ENCODE assay signal across 8 cellular contexts in genomic region chr22:31344369-31345330, GRCh38. TPM values are rescaled to one million over a fixed set of nuclear protein-coding genes. Genes with fewer than 3 reads are reported as not detected.
A peak's percentile ranks its signal among the peaks of the same experiment; 100 is the strongest.
DNase-seq lines count a peak whose midpoint lies in the region; ATAC-seq and TF ChIP-seq lines count a peak whose summit lies in the region.

No MANE protein-coding gene starts in this region.

- H3K27me3 Mint-ChIP-seq in mesothelial cell of epicardium (ENCODE audit: low read depth): no peaks in the 10 kb centered on the region

- WGBS in suprapubic skin: 27% methylated on average over 12 of the region's 46 CpGs

- peak overlapping the region; percentile 74 for H3K4me3 Mint-ChIP-seq in mesothelial cell of epicardium

- H3K4me1 ChIP-seq in duodenal mucosa (ENCODE audit: control insufficient read depth in 1 of 2, insufficient read depth in 2 of 2, low read length in 2 of 2) (peaks cover 51 to 70% of the 10 kb centered on the region in 2 donors), suprapubic skin (peaks cover 69% of the 10 kb centered on the region)

- H3K9me3 ChIP-seq in duodenal mucosa (ENCODE audit: control insufficient read depth in 1 of 2, low read length in 2 of 2) (no peaks in the 10 kb centered on the region), suprapubic skin (no peaks in the 10 kb centered on the region)

- H3K4me3 ChIP-seq in WI38 (ENCODE audit: low read depth, low read length): peak overlapping the region; percentile 69
- H3K4me3 ChIP-seq in duodenal mucosa (ENCODE audit: low read depth in 1 of 2, low read length in 2 of 2): peak overlapping the region; percentile 59 to 77
- peak overlapping the region; percentile 74 for H3K4me3 ChIP-seq in suprapubic skin

- DNase-seq in NCI-H1417 (lab: John Stamatoyannopoulos, UW) (peak in 2 of 3 experiments; percentile 13 to 33), NCI-H1417 treated with DMSO at 0.1 percent for 48 hours (lab: John Stamatoyannopoulos, UW) (no peak), mesothelial cell of epicardium (ENCODE audit: low spot score in 2 of 2, unreplicated experiment in 2 of 2) (peak in 1 of 2 experiments; percentile 41), suprapubic skin (ENCODE audit: low spot score in 2 of 2) (peak in 1 of 2 donors; percentile 72), SHP77 treated with DMSO at 0.1 percent for 48 hours (lab: John Stamatoyannopoulos, UW) (no peak)

- TF ChIP-seq CTCF in WI38 (IDR thresholded peaks at IDR 0.05; ENCODE audit: low read depth, low read length): no peak
- TF ChIP-seq CTCF in mesothelial cell of epicardium (IDR thresholded peaks at IDR 0.05; ENCODE audit: unreplicated experiment): no peak
- TF ChIP-seq CTCF in suprapubic skin (IDR thresholded peaks at IDR 0.05): no peak

- no peak for TF ChIP-seq POLR2A in suprapubic skin (IDR thresholded peaks at IDR 0.05)

- H3K27ac ChIP-seq in duodenal mucosa (ENCODE audit: low read depth, low read length) (no peak overlapping the region), suprapubic skin (peak overlapping the region; percentile 90)

- TF ChIP-seq EP300 in suprapubic skin (IDR thresholded peaks at IDR 0.05): no peak

- H3K27me3 ChIP-seq in duodenal mucosa (ENCODE audit: control insufficient read depth in 1 of 2, insufficient read depth in 2 of 2, low read length in 2 of 2): no peaks in the 10 kb centered on the region
- H3K27me3 ChIP-seq in suprapubic skin: no peaks in the 10 kb centered on the region

- ATAC-seq in HG02938 (IDR thresholded peaks at IDR 0.05; ENCODE audit: unreplicated experiment): no peak

- H3K4me1 Mint-ChIP-seq in mesothelial cell of epicardium: peaks cover 59% of the 10 kb centered on the region

- H3K9ac ChIP-seq in duodenal mucosa (ENCODE audit: low read depth in 1 of 2, low read length in 2 of 2): peak overlapping the region; percentile 37 to 57

- H3K27ac Mint-ChIP-seq in mesothelial cell of epicardium: peak overlapping the region; percentile 96

- H3K36me3 ChIP-seq in duodenal mucosa (ENCODE audit: control insufficient read depth in 1 of 2, insufficient read depth in 2 of 2, low read length in 2 of 2) (peaks cover 0 to 33% of the 10 kb centered on the region in 2 donors), suprapubic skin (peaks cover 29% of the 10 kb centered on the region)

- peaks cover 6% of the 10 kb centered on the region for H3K36me3 Mint-ChIP-seq in mesothelial cell of epicardium

- no peaks in the 10 kb centered on the region for H3K9me3 Mint-ChIP-seq in mesothelial cell of epicardium

RNA-seq across cellular contexts. Expression of gene PATZ1, which starts 1.5 kb away (rescaled TPM):
- total RNA-seq in mesothelial cell of epicardium: 70.9 to 73.6 TPM (median 71.7 TPM) in 3 replicates
- total RNA-seq in suprapubic skin: 10 to 100 TPM; 11.8 to 23.3 (median 14.6) TPM

RNA-seq across cellular contexts. Expression of gene PIK3IP1, which starts 52.4 kb away (rescaled TPM):
- total RNA-seq in mesothelial cell of epicardium: 16.9 to 19.1 TPM (median 17.4 TPM) in 3 replicates
- total RNA-seq in suprapubic skin: 100 to 1,000 TPM in 1 of 4 donors, 10 to 100 TPM in 3; 40.7 to 126 (median 64.4) TPM

RNA-seq across cellular contexts. Expression of gene DRG1, which starts 54.8 kb away (rescaled TPM):
- total RNA-seq in mesothelial cell of epicardium (57.8 to 62.9 TPM (median 59.1 TPM) in 3 replicates), suprapubic skin (10 to 100 TPM; 53.8 to 61.8 (median 55.0) TPM)

Comparison
In these comparisons a context has a peak if more than half of its experiments do, and no peak if none do; other contexts are left out.
1. DNase-seq: peak in NCI-H1417 (2 of 3); none in NCI-H1417 treated with DMSO at 0.1 percent for 48 hours (single experiment) and SHP77 treated with DMSO at 0.1 percent for 48 hours (single experiment).
2. Peak in every context shown above with its lines, with median percentiles within 50 percentile points of each other: H3K4me3 ChIP-seq.